Comparison of ENCODE assay signal across 8 cellular contexts in genomic region chr1:202586018-202586821, GRCh38.
DNase-seq lines count a peak whose midpoint lies in the region; ATAC-seq and TF ChIP-seq lines count a peak whose summit lies in the region.

No MANE protein-coding gene starts in this region.

- H3K9me3 Mint-ChIP-seq in activated T-cell treated with anti-CD3 and anti-CD28 coated beads, Interleukin-2, amount 50 U/mL, for 24 hours = no peaks in the 10 kb centered on the region

- peaks cover 17% of the 10 kb centered on the region for H3K36me3 Mint-ChIP-seq in activated T-cell treated with anti-CD3 and anti-CD28 coated beads, Interleukin-2, amount 50 U/mL, for 24 hours (ENCODE audit: low read depth)

- no peaks in the 10 kb centered on the region for H3K9me3 ChIP-seq in tibial artery

- H3K27me3 ChIP-seq in tibial artery = no peaks in the 10 kb centered on the region

- H3K27ac Mint-ChIP-seq in activated T-cell treated with anti-CD3 and anti-CD28 coated beads, Interleukin-2, amount 50 U/mL, for 24 hours = no peak overlapping the region

- peaks cover 29 to 47% (median 37%) of the 10 kb centered on the region in 3 donors for H3K36me3 ChIP-seq in tibial artery

- peaks cover 9 to 76% (median 62%) of the 10 kb centered on the region in 4 donors for H3K4me1 ChIP-seq in tibial artery

- H3K27ac ChIP-seq in tibial artery = peak overlapping the region; percentile 77 to 82

- DNase-seq in NCI-H2107 (lab: John Stamatoyannopoulos, UW) (peak; percentile 31), NCI-H2107 treated with DMSO at 0.1 percent for 48 hours (lab: John Stamatoyannopoulos, UW; ENCODE audit: unreplicated experiment) (no peak), SKM-1 (lab: John Stamatoyannopoulos, UW; ENCODE audit: unreplicated experiment) (peak; percentile 47), inferior parietal cortex (ENCODE audit: extremely low spot score) (peak; percentile 20), tibial artery (peak; percentile 55 to 75)
- no peak for DNase-seq in stimulated activated naive CD4-positive, alpha-beta T cell (lab: John Stamatoyannopoulos, UW)
- DNase-seq in activated T-cell treated with anti-CD3 and anti-CD28 coated beads, Interleukin-2, amount 50 U/mL, for 24 hours = no peak

- no peak for TF ChIP-seq CTCF in tibial artery (IDR thresholded peaks at IDR 0.05)

- no peak for ATAC-seq in GM19328 (IDR thresholded peaks at IDR 0.05; ENCODE audit: unreplicated experiment)

- intact Hi-C loops in tibial artery (cut with DNase I; ENCODE audit: low total_unique reads) = no loop called here

- no peak overlapping the region for H3K4me3 ChIP-seq in tibial artery

- no peaks in the 10 kb centered on the region for H3K4me1 Mint-ChIP-seq in activated T-cell treated with anti-CD3 and anti-CD28 coated beads, Interleukin-2, amount 50 U/mL, for 24 hours (ENCODE audit: low read depth)

- H3K27me3 Mint-ChIP-seq in activated T-cell treated with anti-CD3 and anti-CD28 coated beads, Interleukin-2, amount 50 U/mL, for 24 hours = no peaks in the 10 kb centered on the region

- no peak overlapping the region for H3K4me3 Mint-ChIP-seq in activated T-cell treated with anti-CD3 and anti-CD28 coated beads, Interleukin-2, amount 50 U/mL, for 24 hours

Comparison
In these comparisons a context has a peak if more than half of its experiments do, and no peak if none do; other contexts are left out.
1. DNase-seq: peak in NCI-H2107 (single experiment), SKM-1 (single experiment), inferior parietal cortex (single experiment) and tibial artery (2 of 2); none in NCI-H2107 treated with DMSO at 0.1 percent for 48 hours (single experiment), stimulated activated naive CD4-positive, alpha-beta T cell (0 of 6) and activated T-cell treated with anti-CD3 and anti-CD28 coated beads, Interleukin-2, amount 50 U/mL, for 24 hours (single experiment).